Comparison of ENCODE assay signal across 2 cellular contexts in the genomic region with DNA sequence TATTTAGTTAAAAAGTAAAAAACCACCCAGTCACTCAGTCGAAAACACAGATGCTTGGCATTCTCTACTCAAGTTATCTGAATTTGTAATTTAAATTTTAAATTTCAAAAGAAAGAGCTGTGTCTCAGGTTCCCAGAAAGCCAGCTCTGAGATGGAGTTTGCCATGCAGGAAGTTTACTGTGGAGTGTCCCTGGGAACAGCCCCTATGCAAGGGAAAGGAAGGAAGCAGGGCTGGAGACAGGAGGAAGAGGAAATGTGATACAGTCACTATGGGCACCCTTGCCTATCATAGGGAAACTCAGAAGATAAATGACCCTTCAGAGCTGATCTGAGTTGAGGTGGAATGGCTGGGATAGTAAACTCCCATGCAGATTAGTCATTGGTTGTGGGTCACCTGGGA.
TF ChIP-seq lines count a peak whose summit lies in the region.

No MANE protein-coding gene starts in this region.

TF ChIP-seq in liver, 16 proteins besides CTCF, POLR2A, EP300 and RAD21 (continued from another document):
- TF ChIP-seq, protein P1, sequence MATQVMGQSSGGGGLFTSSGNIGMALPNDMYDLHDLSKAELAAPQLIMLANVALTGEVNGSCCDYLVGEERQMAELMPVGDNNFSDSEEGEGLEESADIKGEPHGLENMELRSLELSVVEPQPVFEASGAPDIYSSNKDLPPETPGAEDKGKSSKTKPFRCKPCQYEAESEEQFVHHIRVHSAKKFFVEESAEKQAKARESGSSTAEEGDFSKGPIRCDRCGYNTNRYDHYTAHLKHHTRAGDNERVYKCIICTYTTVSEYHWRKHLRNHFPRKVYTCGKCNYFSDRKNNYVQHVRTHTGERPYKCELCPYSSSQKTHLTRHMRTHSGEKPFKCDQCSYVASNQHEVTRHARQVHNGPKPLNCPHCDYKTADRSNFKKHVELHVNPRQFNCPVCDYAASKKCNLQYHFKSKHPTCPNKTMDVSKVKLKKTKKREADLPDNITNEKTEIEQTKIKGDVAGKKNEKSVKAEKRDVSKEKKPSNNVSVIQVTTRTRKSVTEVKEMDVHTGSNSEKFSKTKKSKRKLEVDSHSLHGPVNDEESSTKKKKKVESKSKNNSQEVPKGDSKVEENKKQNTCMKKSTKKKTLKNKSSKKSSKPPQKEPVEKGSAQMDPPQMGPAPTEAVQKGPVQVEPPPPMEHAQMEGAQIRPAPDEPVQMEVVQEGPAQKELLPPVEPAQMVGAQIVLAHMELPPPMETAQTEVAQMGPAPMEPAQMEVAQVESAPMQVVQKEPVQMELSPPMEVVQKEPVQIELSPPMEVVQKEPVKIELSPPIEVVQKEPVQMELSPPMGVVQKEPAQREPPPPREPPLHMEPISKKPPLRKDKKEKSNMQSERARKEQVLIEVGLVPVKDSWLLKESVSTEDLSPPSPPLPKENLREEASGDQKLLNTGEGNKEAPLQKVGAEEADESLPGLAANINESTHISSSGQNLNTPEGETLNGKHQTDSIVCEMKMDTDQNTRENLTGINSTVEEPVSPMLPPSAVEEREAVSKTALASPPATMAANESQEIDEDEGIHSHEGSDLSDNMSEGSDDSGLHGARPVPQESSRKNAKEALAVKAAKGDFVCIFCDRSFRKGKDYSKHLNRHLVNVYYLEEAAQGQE (IDR thresholded peaks at IDR 0.05) = no peak
- TF ChIP-seq ZBTB33 (IDR thresholded peaks at IDR 0.05) = no peak
- TF ChIP-seq, protein P2, sequence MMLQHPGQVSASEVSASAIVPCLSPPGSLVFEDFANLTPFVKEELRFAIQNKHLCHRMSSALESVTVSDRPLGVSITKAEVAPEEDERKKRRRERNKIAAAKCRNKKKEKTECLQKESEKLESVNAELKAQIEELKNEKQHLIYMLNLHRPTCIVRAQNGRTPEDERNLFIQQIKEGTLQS (IDR thresholded peaks at IDR 0.05) = no peak
- TF ChIP-seq GABPA (IDR thresholded peaks at IDR 0.05 in 1 of 2, conservative IDR thresholded peaks at IDR 0.05 in 1 of 2) = no peak
- no peak for TF ChIP-seq EGR1 (IDR thresholded peaks at IDR 0.05; ENCODE audit: low read depth in 2 of 2)
- TF ChIP-seq NR2F2 (IDR thresholded peaks at IDR 0.05) = peak; percentile 29
- no peak for TF ChIP-seq JUND (IDR thresholded peaks at IDR 0.05)

TF ChIP-seq in HepG2, 621 proteins besides CTCF, POLR2A, EP300 and RAD21 (continued from another document):
- TF ChIP-seq ZBTB33 (CRISPR knock-in tag; IDR thresholded peaks at IDR 0.05) (no peak), SAP130 (CRISPR knock-in tag; IDR thresholded peaks at IDR 0.05; ENCODE audit: low read depth) (no peak), ZNF567 (CRISPR knock-in tag; IDR thresholded peaks at IDR 0.05; ENCODE audit: borderline replicate concordance) (no peak)
TF ChIP-seq in HepG2: peak in this region for 0.
